In genomic region chr7:33191326-33191725, GRCh38 we compare ENCODE assay signal across 8 cellular contexts.
DNase-seq lines count a peak whose midpoint lies in the region; ATAC-seq, FAIRE-seq and TF ChIP-seq lines count a peak whose summit lies in the region.

No MANE protein-coding gene starts in this region.

- H3K9me3 ChIP-seq in liver (ENCODE audit: control insufficient read depth in 4 of 4, low read length in 3 of 4), result no peaks in the 10 kb centered on the region

- H3K4me2 ChIP-seq in GM23338, result no peak overlapping the region

- peak overlapping the region; percentile 46; the same call in 1 of the 2 replicates for H3K27ac Mint-ChIP-seq in GM23338
- no peak overlapping the region for H3K27ac Mint-ChIP-seq in activated T-helper 2 cell treated with anti-CD3 and anti-CD28 coated beads, Interferon-gamma antibody, Interleukin-2, Interleukin-4, amounts not matched to agents 10 μg/mL and 5 μg/mL and 100 μg/mL, durations not matched to agents 14 hours and 24 hours and 36 hours

- H4K20me1 ChIP-seq in GM23338 (replicated peaks; ENCODE audit: insufficient read depth), result no peaks in the 10 kb centered on the region

- ATAC-seq in GM18867 (IDR thresholded peaks at IDR 0.05; ENCODE audit: unreplicated experiment) (peak; percentile 88), GM23338 (peak; percentile 87)

- H3K79me2 ChIP-seq in GM23338 (replicated peaks; ENCODE audit: insufficient read depth), result no peaks in the 10 kb centered on the region

- no peak for TF ChIP-seq POLR2A in GM12892 (IDR thresholded peaks at IDR 0.05; ENCODE audit: low read depth, low read length)

- no peaks in the 10 kb centered on the region for H3K9me3 Mint-ChIP-seq in GM23338
- no peaks in the 10 kb centered on the region for H3K9me3 Mint-ChIP-seq in activated T-helper 2 cell treated with anti-CD3 and anti-CD28 coated beads, Interferon-gamma antibody, Interleukin-2, Interleukin-4, amounts not matched to agents 10 μg/mL and 5 μg/mL and 100 μg/mL, durations not matched to agents 14 hours and 24 hours and 36 hours

- H3K9ac ChIP-seq in liver (ENCODE audit: low read depth in 1 of 2, low read length in 2 of 2), result peak overlapping the region in 1 of 2 donors; percentile 81

- FAIRE-seq in GM12892 (lab: Jason Lieb, UNC), result no peak

- H3K27me3 ChIP-seq in GM23338 (ENCODE audit: insufficient read depth) (no peaks in the 10 kb centered on the region), liver (ENCODE audit: control insufficient read depth in 4 of 4, insufficient read depth in 4 of 4, low read length in 3 of 4) (no peaks in the 10 kb centered on the region)

- peaks cover 3% of the 10 kb centered on the region for H3K27me3 Mint-ChIP-seq in GM23338 (ENCODE audit: insufficient read depth, low read depth, poor library complexity)
- H3K27me3 Mint-ChIP-seq in activated T-helper 2 cell treated with anti-CD3 and anti-CD28 coated beads, Interferon-gamma antibody, Interleukin-2, Interleukin-4, amounts not matched to agents 10 μg/mL and 5 μg/mL and 100 μg/mL, durations not matched to agents 14 hours and 24 hours and 36 hours (ENCODE audit: low read depth), result no peaks in the 10 kb centered on the region

- peak in 1 of 2 donors; percentile 43 for TF ChIP-seq RAD21 in liver (IDR thresholded peaks at IDR 0.05)

- H3K36me3 ChIP-seq in GM23338 (ENCODE audit: insufficient read depth) (no peaks in the 10 kb centered on the region), liver (ENCODE audit: control insufficient read depth in 4 of 4, insufficient read depth in 3 of 4, low read depth in 1 of 4, low read length in 3 of 4) (no peaks in the 10 kb centered on the region)

- no peak for TF ChIP-seq CTCF in GM23338 (conservative IDR thresholded peaks at IDR 0.05; ENCODE audit: low read depth in 2 of 2)
- TF ChIP-seq CTCF in liver (IDR thresholded peaks at IDR 0.05; ENCODE audit: low read depth, low read length, missing input control), result peak; percentile 17

- H3K4me1 ChIP-seq in GM23338 (ENCODE audit: insufficient read depth) (no peaks in the 10 kb centered on the region; the same call in 1 of the 2 replicates), liver (ENCODE audit: control insufficient read depth in 4 of 4, insufficient read depth in 4 of 4, low read length in 3 of 4) (peaks cover 2 to 8% (median 7%) of the 10 kb centered on the region in 4 donors)

- H3K9me2 ChIP-seq in GM23338 (ENCODE audit: insufficient read depth), result peaks cover 5% of the 10 kb centered on the region; the same call in 1 of the 2 replicates

- H3K4me3 ChIP-seq in GM23338, result no peak overlapping the region
- peak overlapping the region in 2 of 3 donors; percentile 22 to 46 for H3K4me3 ChIP-seq in liver (ENCODE audit: low read depth in 1 of 3, low read length in 3 of 3)

- no peaks in the 10 kb centered on the region for H3F3A ChIP-seq in GM23338 (replicated peaks; ENCODE audit: low read depth)

- intact Hi-C loops in activated T-helper 2 cell treated with anti-CD3 and anti-CD28 coated beads, Interferon-gamma antibody, Interleukin-2, Interleukin-4, amounts not matched to agents 10 μg/mL and 5 μg/mL and 100 μg/mL, durations not matched to agents 14 hours and 24 hours and 36 hours (cut with micrococcal nuclease), result no loop called here

- DNase-seq in GM23338 (ENCODE audit: low spot score) (peak; percentile 51), NAMALWA (ENCODE audit: low spot score) (peak; percentile 44), medulla oblongata (ENCODE audit: extremely low spot score) (no peak), caudate nucleus (lab: John Stamatoyannopoulos, UW) (no peak), GM12892 (ENCODE audit: insufficient read length) (no peak)
- DNase-seq in activated T-helper 2 cell treated with anti-CD3 and anti-CD28 coated beads, Interferon-gamma antibody, Interleukin-2, Interleukin-4, amounts not matched to agents 10 μg/mL and 5 μg/mL and 100 μg/mL, durations not matched to agents 14 hours and 24 hours and 36 hours (ENCODE audit: low spot score), result no peak

- peaks cover 11% of the 10 kb centered on the region; the same call in 2 of the 3 replicates for H3K4me1 Mint-ChIP-seq in GM23338
- peaks cover 13% of the 10 kb centered on the region for H3K4me1 Mint-ChIP-seq in activated T-helper 2 cell treated with anti-CD3 and anti-CD28 coated beads, Interferon-gamma antibody, Interleukin-2, Interleukin-4, amounts not matched to agents 10 μg/mL and 5 μg/mL and 100 μg/mL, durations not matched to agents 14 hours and 24 hours and 36 hours (ENCODE audit: low read depth)

- H2AFZ ChIP-seq in GM23338, result no peak overlapping the region

- 0 out of 3 replicates have a peak, but pooled peaks cover 3% of the 10 kb centered on the region for H3K36me3 Mint-ChIP-seq in GM23338 (ENCODE audit: low read depth)
- H3K36me3 Mint-ChIP-seq in activated T-helper 2 cell treated with anti-CD3 and anti-CD28 coated beads, Interferon-gamma antibody, Interleukin-2, Interleukin-4, amounts not matched to agents 10 μg/mL and 5 μg/mL and 100 μg/mL, durations not matched to agents 14 hours and 24 hours and 36 hours (ENCODE audit: low read depth), result no peaks in the 10 kb centered on the region

- H3K27ac ChIP-seq in GM23338 (ENCODE audit: low read depth) (no peak overlapping the region), liver (ENCODE audit: low read depth in 1 of 2, low read length in 2 of 2) (peak overlapping the region in 1 of 2 donors; percentile 75), caudate nucleus (ENCODE audit: low read depth, low read length) (no peak overlapping the region)

- H3K4me3 Mint-ChIP-seq in GM23338, result no peak overlapping the region
- no peak overlapping the region for H3K4me3 Mint-ChIP-seq in activated T-helper 2 cell treated with anti-CD3 and anti-CD28 coated beads, Interferon-gamma antibody, Interleukin-2, Interleukin-4, amounts not matched to agents 10 μg/mL and 5 μg/mL and 100 μg/mL, durations not matched to agents 14 hours and 24 hours and 36 hours (ENCODE audit: low read depth)

TF ChIP-seq in GM23338, 12 proteins besides CTCF, POLR2A, EP300 and RAD21 (continues in another document):
- no peak for TF ChIP-seq ETS1 (IDR thresholded peaks at IDR 0.05)
- no peak for TF ChIP-seq CREB1 (CRISPR knock-in tag; IDR thresholded peaks at IDR 0.05; ENCODE audit: low read depth)
- no peak for TF ChIP-seq EZH2phosphoT487 (IDR thresholded peaks at IDR 0.05; ENCODE audit: unreplicated experiment)
- TF ChIP-seq NANOG (IDR thresholded peaks at IDR 0.05; ENCODE audit: borderline replicate concordance), result no peak
- TF ChIP-seq ZNF331 (CRISPR knock-in tag; IDR thresholded peaks at IDR 0.05; ENCODE audit: low read depth), result no peak
- no peak for TF ChIP-seq ZNF114 (CRISPR knock-in tag; IDR thresholded peaks at IDR 0.05)
- no peak for TF ChIP-seq POLR2AphosphoS5 (IDR thresholded peaks at IDR 0.05; ENCODE audit: low read depth)
- TF ChIP-seq STAT1 (IDR thresholded peaks at IDR 0.05; ENCODE audit: unreplicated experiment), result no peak
- TF ChIP-seq JUNB (IDR thresholded peaks at IDR 0.05; ENCODE audit: unreplicated experiment), result no peak

TF ChIP-seq in liver, 16 proteins besides CTCF, POLR2A, EP300 and RAD21:
- TF ChIP-seq RXRA (IDR thresholded peaks at IDR 0.05) (peak in 1 of 2 donors; percentile 5), JUND (IDR thresholded peaks at IDR 0.05) (no peak)
TF ChIP-seq in liver: peak in this region for 1.

Comparison
In these comparisons a context has a peak if more than half of its experiments do, and no peak if none do; other contexts are left out.
1. DNase-seq: peak in GM23338 (single experiment) and NAMALWA (single experiment); none in medulla oblongata (single experiment), caudate nucleus (0 of 61), activated T-helper 2 cell treated with anti-CD3 and anti-CD28 coated beads, Interferon-gamma antibody, Interleukin-2, Interleukin-4, amounts not matched to agents 10 μg/mL and 5 μg/mL and 100 μg/mL, durations not matched to agents 14 hours and 24 hours and 36 hours (single experiment) and GM12892 (single experiment).